ENCODE assay signal across 9 cellular contexts in the genomic region with DNA sequence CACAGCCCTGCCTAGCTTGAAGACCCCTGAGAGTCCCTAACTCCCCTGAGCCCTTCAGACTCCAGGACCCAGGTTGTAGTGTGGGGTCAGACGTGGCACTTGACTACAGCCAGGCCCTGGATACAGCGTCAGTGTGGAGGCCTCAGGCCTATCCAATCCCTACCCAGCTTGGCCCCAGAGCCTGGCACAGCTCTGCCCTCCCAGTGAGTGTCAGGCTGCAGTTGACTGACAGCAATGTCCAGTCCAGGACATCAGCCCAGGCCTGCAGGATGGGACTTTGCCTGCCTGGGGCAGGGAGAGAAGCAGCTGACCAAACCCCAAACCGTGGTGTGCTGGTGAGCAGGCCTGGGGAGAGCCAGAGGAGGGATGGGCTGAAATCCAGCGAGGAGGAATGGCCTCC. TPM values are rescaled to one million over a fixed set of nuclear protein-coding genes. Genes with fewer than 3 reads are reported as not detected.
DNase-seq lines count a peak whose midpoint lies in the region; ATAC-seq, FAIRE-seq and TF ChIP-seq lines count a peak whose summit lies in the region.
"Had no signal": no experiment of that assay in that cellular context is flagged by ENCODE, and none has a peak within 500 bp of the region (broad histone marks: within the 10 kb centered on the region; RNA-seq: fewer than 3 reads in every experiment).

No MANE protein-coding gene starts in this region.

- POLR2A ChIA-PET in HCT116 (lab: Charles Lee) = no interaction called here
- POLR2A ChIA-PET in activated CD8-positive, alpha-beta T cell treated with anti-CD3 and anti-CD28 coated beads for 36 hours (lab: Charles Lee) = interaction anchor here (0.9 to 18.7 kb wide), 7 partner anchors 7 to 132 kb away, joined by 3 to 444 read pairs (median 6); partner anchors contain the start of gene KLF13

- H3K27me3 ChIP-seq in HCT116 (ENCODE audit: insufficient read depth, low read length) (no peaks in the 10 kb centered on the region), small intestine (ENCODE audit: control insufficient read depth in 2 of 2, insufficient read depth in 2 of 2, low read length in 2 of 2) (no peaks in the 10 kb centered on the region)

- DNase-seq in HCT116 (ENCODE audit: low read depth, low spot score) (no peak), left cardiac atrium (peak; percentile 35), small intestine (no peak), SIG-M5 treated with dmso at 0.1 percent for 504 hours (lab: John Stamatoyannopoulos, UW; ENCODE audit: unreplicated experiment) (no peak), activated gamma-delta T cell (lab: John Stamatoyannopoulos, UW) (no peak)
- DNase-seq in activated CD8-positive, alpha-beta T cell treated with anti-CD3 and anti-CD28 coated beads for 36 hours = no peak
- no peak for DNase-seq in stimulated activated CD4-positive, alpha-beta T cell treated with anti-CD3 and anti-CD28 coated beads, Interleukin-4, amount 100 ng/mL, for 4 hours

- TF ChIP-seq POLR2A in HCT116 (IDR thresholded peaks at IDR 0.05; ENCODE audit: borderline replicate concordance, extremely low read depth, insufficient read depth, insufficient read length) = no peak

- H3K4me2 ChIP-seq in HCT116 (ENCODE audit: low read length) = no peak overlapping the region

- no peak; the same call in 1 of the 2 replicates for ATAC-seq in HCT116
- ATAC-seq in activated CD8-positive, alpha-beta T cell treated with anti-CD3 and anti-CD28 coated beads for 36 hours = no peak
- peak; percentile 72 to 76 for ATAC-seq in left cardiac atrium
- ATAC-seq in HG02852 (IDR thresholded peaks at IDR 0.05; ENCODE audit: unreplicated experiment) = no peak

- no peak for TF ChIP-seq RAD21 in HCT116 (IDR thresholded peaks at IDR 0.05; ENCODE audit: low read depth)

- no peaks in the 10 kb centered on the region for H4K20me1 ChIP-seq in HCT116 (ENCODE audit: insufficient read depth)

- H3K4me3 ChIP-seq in HCT116 (replicated peaks in 1 of 2; ENCODE audit: low read depth in 1 of 2, low read length in 2 of 2) = no peak overlapping the region
- H3K4me3 ChIP-seq in small intestine (ENCODE audit: low read depth in 1 of 2, low read length in 2 of 2) = no peak overlapping the region
- H3K4me3 ChIP-seq: HAP-1 had no signal

- BruUV-seq in HCT116 (replicated peaks; lab: Mats Ljungman, UMichigan) = no TSS peak

- no peak overlapping the region for H3K4me3 Mint-ChIP-seq in activated CD8-positive, alpha-beta T cell treated with anti-CD3 and anti-CD28 coated beads for 36 hours

- H3K27me3 Mint-ChIP-seq in activated CD8-positive, alpha-beta T cell treated with anti-CD3 and anti-CD28 coated beads for 36 hours = no peaks in the 10 kb centered on the region

- H3K9me2 ChIP-seq in HCT116 (ENCODE audit: insufficient read depth) = no peaks in the 10 kb centered on the region

- H2AFZ ChIP-seq in HCT116 (ENCODE audit: low read depth, low read length, poor library complexity, severe bottlenecking) = no peak overlapping the region

- no peak overlapping the region for H3K9ac ChIP-seq in HCT116 (ENCODE audit: low read length)

- H3K27ac Mint-ChIP-seq in activated CD8-positive, alpha-beta T cell treated with anti-CD3 and anti-CD28 coated beads for 36 hours = peak overlapping the region; percentile 99

- no peak for TF ChIP-seq CTCF in HCT116 (IDR thresholded peaks at IDR 0.05 in 2 of 3, conservative IDR thresholded peaks at IDR 0.05 in 1 of 3; ENCODE audit: borderline replicate concordance in 1 of 3, insufficient read depth in 1 of 3, low read depth in 2 of 3, low read length in 2 of 3)
- no peak for TF ChIP-seq CTCF in activated CD8-positive, alpha-beta T cell treated with anti-CD3 and anti-CD28 coated beads for 36 hours (IDR thresholded peaks at IDR 0.05)

- H3K9me3 Mint-ChIP-seq in activated CD8-positive, alpha-beta T cell treated with anti-CD3 and anti-CD28 coated beads for 36 hours = peaks cover 5% of the 10 kb centered on the region

- H3K36me3 ChIP-seq in HCT116 (ENCODE audit: control insufficient read depth in 1 of 2, insufficient read depth in 2 of 2, low read length in 2 of 2) (no peaks in the 10 kb centered on the region), small intestine (ENCODE audit: control insufficient read depth in 2 of 2, insufficient read depth in 2 of 2, low read length in 2 of 2) (peaks cover 0 to 4% of the 10 kb centered on the region in 2 donors)
- H3K36me3 ChIP-seq: HAP-1 had no signal

- CTCF ChIA-PET in HCT116 (lab: Charles Lee) = no interaction called here
- CTCF ChIA-PET in activated CD8-positive, alpha-beta T cell treated with anti-CD3 and anti-CD28 coated beads for 36 hours (lab: Charles Lee) = interaction anchor here (0.7 to 2.4 kb wide), 5 partner anchors 12 to 135 kb away, joined by 3 to 6 read pairs (median 6); no protein-coding TSS in a partner anchor

- H3K36me3 Mint-ChIP-seq in activated CD8-positive, alpha-beta T cell treated with anti-CD3 and anti-CD28 coated beads for 36 hours (ENCODE audit: low read depth) = peaks cover 82% of the 10 kb centered on the region

- WGBS in small intestine, 3 donors = 28 to 48% (median 33%) methylated on average over 4 of the region's 4 CpGs

- H3K4me1 ChIP-seq in HCT116 (ENCODE audit: control insufficient read depth in 1 of 2, insufficient read depth in 2 of 2, low read length in 2 of 2) (peaks cover 22 to 25% of the 10 kb centered on the region in 2 experiments; a peak in 3 of 4 replicates), small intestine (ENCODE audit: control insufficient read depth in 2 of 2, insufficient read depth in 1 of 2, low read depth in 1 of 2, low read length in 1 of 2) (peaks cover 20 to 52% of the 10 kb centered on the region in 2 donors)

- H3K27ac ChIP-seq in HCT116 (ENCODE audit: low read depth, low read length) = peak overlapping the region; percentile 29; the same call in 1 of the 2 replicates
- H3K27ac ChIP-seq in small intestine (ENCODE audit: low read depth in 1 of 2, low read length in 1 of 2) = peak overlapping the region; percentile 49 to 98

- H3K9me3 ChIP-seq in HCT116 (ENCODE audit: control insufficient read depth in 1 of 2, insufficient read depth in 1 of 2, low read depth in 1 of 2, low read length in 2 of 2) = no peaks in the 10 kb centered on the region
- H3K9me3 ChIP-seq in small intestine (ENCODE audit: control insufficient read depth, low read depth) = no peaks in the 10 kb centered on the region
- H3K9me3 ChIP-seq: HAP-1 had no signal

- RAD21 ChIA-PET in HCT116 (lab: Charles Lee; ENCODE audit: low non-redundant PET in 1 of 2, low total read pairs in 2 of 2, uncharacterized antibody in 2 of 2, unreplicated experiment in 2 of 2) = no interaction called here

- H3K79me2 ChIP-seq in HCT116 (ENCODE audit: insufficient read depth, low read length) = peaks cover 46% of the 10 kb centered on the region

- H3K4me1 Mint-ChIP-seq in activated CD8-positive, alpha-beta T cell treated with anti-CD3 and anti-CD28 coated beads for 36 hours (ENCODE audit: low read depth) = peaks cover 96% of the 10 kb centered on the region

- no peak for FAIRE-seq in small intestine (lab: Jason Lieb, UNC)

- intact Hi-C loops in HCT116 (cut with micrococcal nuclease) = no loop called here
- intact Hi-C loops in activated CD8-positive, alpha-beta T cell treated with anti-CD3 and anti-CD28 coated beads for 36 hours (cut with micrococcal nuclease) = loop anchor here (5.0 kb wide), 1 partner anchor 52 kb away; no protein-coding TSS in a partner anchor
- intact Hi-C loops in left cardiac atrium (cut with DNase I) = no loop called here

TF ChIP-seq in HCT116, 20 proteins besides CTCF, POLR2A, EP300 and RAD21:
- TF ChIP-seq, protein P1, sequence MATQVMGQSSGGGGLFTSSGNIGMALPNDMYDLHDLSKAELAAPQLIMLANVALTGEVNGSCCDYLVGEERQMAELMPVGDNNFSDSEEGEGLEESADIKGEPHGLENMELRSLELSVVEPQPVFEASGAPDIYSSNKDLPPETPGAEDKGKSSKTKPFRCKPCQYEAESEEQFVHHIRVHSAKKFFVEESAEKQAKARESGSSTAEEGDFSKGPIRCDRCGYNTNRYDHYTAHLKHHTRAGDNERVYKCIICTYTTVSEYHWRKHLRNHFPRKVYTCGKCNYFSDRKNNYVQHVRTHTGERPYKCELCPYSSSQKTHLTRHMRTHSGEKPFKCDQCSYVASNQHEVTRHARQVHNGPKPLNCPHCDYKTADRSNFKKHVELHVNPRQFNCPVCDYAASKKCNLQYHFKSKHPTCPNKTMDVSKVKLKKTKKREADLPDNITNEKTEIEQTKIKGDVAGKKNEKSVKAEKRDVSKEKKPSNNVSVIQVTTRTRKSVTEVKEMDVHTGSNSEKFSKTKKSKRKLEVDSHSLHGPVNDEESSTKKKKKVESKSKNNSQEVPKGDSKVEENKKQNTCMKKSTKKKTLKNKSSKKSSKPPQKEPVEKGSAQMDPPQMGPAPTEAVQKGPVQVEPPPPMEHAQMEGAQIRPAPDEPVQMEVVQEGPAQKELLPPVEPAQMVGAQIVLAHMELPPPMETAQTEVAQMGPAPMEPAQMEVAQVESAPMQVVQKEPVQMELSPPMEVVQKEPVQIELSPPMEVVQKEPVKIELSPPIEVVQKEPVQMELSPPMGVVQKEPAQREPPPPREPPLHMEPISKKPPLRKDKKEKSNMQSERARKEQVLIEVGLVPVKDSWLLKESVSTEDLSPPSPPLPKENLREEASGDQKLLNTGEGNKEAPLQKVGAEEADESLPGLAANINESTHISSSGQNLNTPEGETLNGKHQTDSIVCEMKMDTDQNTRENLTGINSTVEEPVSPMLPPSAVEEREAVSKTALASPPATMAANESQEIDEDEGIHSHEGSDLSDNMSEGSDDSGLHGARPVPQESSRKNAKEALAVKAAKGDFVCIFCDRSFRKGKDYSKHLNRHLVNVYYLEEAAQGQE (IDR thresholded peaks at IDR 0.05; ENCODE audit: low read depth) = no peak
- TF ChIP-seq CBX3 (IDR thresholded peaks at IDR 0.05; ENCODE audit: low read depth) = no peak
- no peak for TF ChIP-seq JUND (IDR thresholded peaks at IDR 0.05)
- no peak for TF ChIP-seq EZH2phosphoT487 (IDR thresholded peaks at IDR 0.05; ENCODE audit: borderline replicate concordance)
- TF ChIP-seq TCF7L2 (IDR thresholded peaks at IDR 0.05; ENCODE audit: borderline replicate concordance, extremely low read depth, insufficient read depth, insufficient read length) = no peak
- TF ChIP-seq SIN3A (IDR thresholded peaks at IDR 0.05; ENCODE audit: low read depth) = no peak
- no peak for TF ChIP-seq YY1 (IDR thresholded peaks at IDR 0.05; ENCODE audit: extremely low read depth, insufficient replicate concordance, low read depth, low read length)
- TF ChIP-seq FOSL1 (IDR thresholded peaks at IDR 0.05; ENCODE audit: low read depth) = no peak
- TF ChIP-seq SRF (IDR thresholded peaks at IDR 0.05; ENCODE audit: low read depth) = no peak

RNA-seq across cellular contexts. Expression of gene KLF13, which starts 27.3 kb away (rescaled TPM):
- total RNA-seq in HCT116 (2021; ENCODE audit: unreplicated experiment) (60.1 TPM), left cardiac atrium (10 to 100 TPM; 34.5 to 69.9 TPM)
- polyA plus RNA-seq in HCT116 (2012) = 24.0 and 25.9 TPM in 2 replicates
- total RNA-seq in activated CD8-positive, alpha-beta T cell treated with anti-CD3 and anti-CD28 coated beads for 36 hours = 100 to 1,000 TPM; 163 to 175 TPM
- 10 to 100 TPM; 50.6 to 61.3 (median 51.9) TPM for polyA plus RNA-seq in small intestine

Comparison
In these comparisons a context has a peak if more than half of its experiments do, and no peak if none do; other contexts are left out.
1. ATAC-seq: peak in left cardiac atrium (2 of 2); none in HCT116 (single experiment), activated CD8-positive, alpha-beta T cell treated with anti-CD3 and anti-CD28 coated beads for 36 hours (single experiment) and HG02852 (single experiment).